In genomic region chr2:39571197-39571731, GRCh38 we compare ENCODE assay signal across 14 cellular contexts.
DNase-seq lines count a peak whose midpoint lies in the region; ATAC-seq, FAIRE-seq and TF ChIP-seq lines count a peak whose summit lies in the region.
"Had no signal": no experiment of that assay in that cellular context is flagged by ENCODE, and none has a peak within 500 bp of the region (broad histone marks: within the 10 kb centered on the region; RNA-seq: fewer than 3 reads in every experiment).

No MANE protein-coding gene starts in this region.

- peak; percentile 22 to 70 (median 44) for ATAC-seq in pancreas
- no peak for ATAC-seq in GM21381 (IDR thresholded peaks at IDR 0.05; ENCODE audit: unreplicated experiment)
- ATAC-seq: activated CD4-positive, alpha-beta T cell treated with anti-CD3 and anti-CD28 coated beads for 36 hours; lower lobe of right lung; T-cell had no signal

- no peaks in the 10 kb centered on the region for H3K27me3 ChIP-seq in adipocyte (replicated peaks; ENCODE audit: control insufficient read depth, insufficient read depth, low read length)
- H3K27me3 ChIP-seq in pancreas, result no peaks in the 10 kb centered on the region
- H3K27me3 ChIP-seq: uterus had no signal

- no peaks in the 10 kb centered on the region for H3K36me3 ChIP-seq in adipocyte (ENCODE audit: control insufficient read depth, insufficient read depth, low read length, severe bottlenecking)
- no peaks in the 10 kb centered on the region for H3K36me3 ChIP-seq in pancreas
- H3K36me3 ChIP-seq: lower lobe of right lung, uterus had no signal

- no peak overlapping the region for H3K4me3 ChIP-seq in adipocyte (ENCODE audit: low read length)
- no peak overlapping the region for H3K4me3 ChIP-seq in pancreas
- H3K4me3 ChIP-seq: lower lobe of right lung, uterus had no signal

- H3K9me3 ChIP-seq in adipocyte (ENCODE audit: control insufficient read depth, low read length) (no peaks in the 10 kb centered on the region), pancreas (no peaks in the 10 kb centered on the region)
- H3K9me3 ChIP-seq: lower lobe of right lung, uterus had no signal

- no peak for TF ChIP-seq CTCF in pancreas (IDR thresholded peaks at IDR 0.05)

- 47 to 48% methylated on average over 5 of the region's 5 CpGs for WGBS in pancreas, 2 donors

- no peak overlapping the region for H3K27ac ChIP-seq in pancreas
- H3K27ac ChIP-seq: lower lobe of right lung, uterus had no signal

- no peak for FAIRE-seq in pancreas (lab: Jason Lieb, UNC)

- H3K4me1 ChIP-seq in adipocyte (ENCODE audit: control insufficient read depth, insufficient read depth, low read length) (peaks cover 37% of the 10 kb centered on the region), pancreas (peaks cover 0 to 8% (median 7%) of the 10 kb centered on the region in 3 donors)
- H3K4me1 ChIP-seq: uterus had no signal

- intact Hi-C loops in head of caudate nucleus (cut with DNase I) (no loop called here), pancreas (cut with DNase I) (no loop called here)

- no peak overlapping the region for H3K9ac ChIP-seq in adipocyte (ENCODE audit: low read length)

- peak; percentile 19 for DNase-seq in Daoy (ENCODE audit: low read depth)
- DNase-seq in adipocyte (ENCODE audit: low read depth), result peak; percentile 71
- DNase-seq in head of caudate nucleus, result peak in 27 of 42 donors; percentile 5 to 80 (median 35)
- no peak for DNase-seq in pancreas
- no peak for DNase-seq in DMS153 treated with DMSO at 0.1 percent for 48 hours (lab: John Stamatoyannopoulos, UW; ENCODE audit: unreplicated experiment)
- DNase-seq in NOMO-1 treated with dmso at 0.1 percent for 144 hours (lab: John Stamatoyannopoulos, UW; ENCODE audit: unreplicated experiment), result no peak
- no peak for DNase-seq in NCI-H1417 treated with DMSO at 0.1 percent for 48 hours (lab: John Stamatoyannopoulos, UW)
- DNase-seq: activated CD4-positive, alpha-beta T cell treated with anti-CD3 and anti-CD28 coated beads for 36 hours; activated T-cell treated with anti-CD3 and anti-CD28 coated beads, Interleukin-2, amount 50 U/mL, for 1 hour; lower lobe of right lung; NCI-H2107; T-cell; uterus had no signal

Comparison
In these comparisons a context has a peak if more than half of its experiments do, and no peak if none do; other contexts are left out.
1. DNase-seq: peak in Daoy (single experiment), adipocyte (single experiment) and head of caudate nucleus (27 of 42); none in pancreas (0 of 6), DMS153 treated with DMSO at 0.1 percent for 48 hours (single experiment), NOMO-1 treated with dmso at 0.1 percent for 144 hours (single experiment) and NCI-H1417 treated with DMSO at 0.1 percent for 48 hours (single experiment).